ENCODE assay signal across 1 cellular context in genomic region chr1:63600248-63600647, GRCh38.
TF ChIP-seq lines count a peak whose summit lies in the region.

No MANE protein-coding gene starts in this region.

TF ChIP-seq in HepG2, 621 proteins besides CTCF, POLR2A, EP300 and RAD21 (continued from another document):
- TF ChIP-seq ELK4 (CRISPR knock-in tag; IDR thresholded peaks at IDR 0.05; ENCODE audit: borderline replicate concordance) (no peak), FOXP1 (IDR thresholded peaks at IDR 0.05) (no peak), FOXP1 (CRISPR knock-in tag; IDR thresholded peaks at IDR 0.05) (peak; percentile 46), BCLAF1 (IDR thresholded peaks at IDR 0.05) (no peak), JUND (CRISPR knock-in tag; IDR thresholded peaks at IDR 0.05) (0 out of 2 replicates have a peak, but pooled peaks have one; percentile 64), SATB2 (CRISPR knock-in tag; IDR thresholded peaks at IDR 0.05) (no peak), ZNF678 (CRISPR knock-in tag; IDR thresholded peaks at IDR 0.05) (no peak), NR2F2 (IDR thresholded peaks at IDR 0.05; ENCODE audit: borderline replicate concordance, low read depth) (no peak), ZFP1 (CRISPR knock-in tag; IDR thresholded peaks at IDR 0.05) (no peak), TFE3 (CRISPR knock-in tag; IDR thresholded peaks at IDR 0.05) (no peak), THAP8 (CRISPR knock-in tag; IDR thresholded peaks at IDR 0.05; ENCODE audit: borderline replicate concordance) (no peak), ZBTB7B (CRISPR knock-in tag; IDR thresholded peaks at IDR 0.05) (no peak), LCORL (IDR thresholded peaks at IDR 0.05) (no peak), LCORL (CRISPR knock-in tag; IDR thresholded peaks at IDR 0.05) (no peak), ZNF501 (CRISPR knock-in tag; IDR thresholded peaks at IDR 0.05) (no peak), FOXP4 (CRISPR knock-in tag; IDR thresholded peaks at IDR 0.05) (0 out of 2 replicates have a peak, but pooled peaks have one; percentile 29), ZBED4 (CRISPR knock-in tag; IDR thresholded peaks at IDR 0.05; ENCODE audit: borderline replicate concordance) (no peak), AKAP8 (CRISPR knock-in tag; IDR thresholded peaks at IDR 0.05) (no peak), JUNB (CRISPR knock-in tag; IDR thresholded peaks at IDR 0.05; ENCODE audit: borderline replicate concordance) (peak; percentile 46; the same call in 1 of the 2 replicates), GABPB1 (CRISPR knock-in tag; IDR thresholded peaks at IDR 0.05) (no peak), TBX2 (CRISPR knock-in tag; IDR thresholded peaks at IDR 0.05; ENCODE audit: borderline replicate concordance) (no peak), GATAD2A (CRISPR knock-in tag; IDR thresholded peaks at IDR 0.05) (peak; percentile 29; the same call in 1 of the 2 replicates), NR2F6 (IDR thresholded peaks at IDR 0.05) (no peak), NR2F6 (CRISPR knock-in tag; IDR thresholded peaks at IDR 0.05) (no peak), PRMT3 (CRISPR knock-in tag; IDR thresholded peaks at IDR 0.05; ENCODE audit: borderline replicate concordance, low read depth) (no peak), FOSL2 (CRISPR knock-in tag; IDR thresholded peaks at IDR 0.05) (peak; percentile 72), FOSL1 (CRISPR knock-in tag; IDR thresholded peaks at IDR 0.05; ENCODE audit: borderline replicate concordance) (peak; percentile 74), HNF4A (CRISPR knock-in tag; IDR thresholded peaks at IDR 0.05) (no peak), SOX13 (IDR thresholded peaks at IDR 0.05) (no peak), SOX13 (CRISPR knock-in tag; conservative IDR thresholded peaks at IDR 0.05 in 1 of 2, IDR thresholded peaks at IDR 0.05 in 1 of 2) (peak in 1 of 2 experiments; percentile 16; a peak in 1 of 4 replicates), ZNF546 (CRISPR knock-in tag; conservative IDR thresholded peaks at IDR 0.05) (no peak)
